In the genomic region with DNA sequence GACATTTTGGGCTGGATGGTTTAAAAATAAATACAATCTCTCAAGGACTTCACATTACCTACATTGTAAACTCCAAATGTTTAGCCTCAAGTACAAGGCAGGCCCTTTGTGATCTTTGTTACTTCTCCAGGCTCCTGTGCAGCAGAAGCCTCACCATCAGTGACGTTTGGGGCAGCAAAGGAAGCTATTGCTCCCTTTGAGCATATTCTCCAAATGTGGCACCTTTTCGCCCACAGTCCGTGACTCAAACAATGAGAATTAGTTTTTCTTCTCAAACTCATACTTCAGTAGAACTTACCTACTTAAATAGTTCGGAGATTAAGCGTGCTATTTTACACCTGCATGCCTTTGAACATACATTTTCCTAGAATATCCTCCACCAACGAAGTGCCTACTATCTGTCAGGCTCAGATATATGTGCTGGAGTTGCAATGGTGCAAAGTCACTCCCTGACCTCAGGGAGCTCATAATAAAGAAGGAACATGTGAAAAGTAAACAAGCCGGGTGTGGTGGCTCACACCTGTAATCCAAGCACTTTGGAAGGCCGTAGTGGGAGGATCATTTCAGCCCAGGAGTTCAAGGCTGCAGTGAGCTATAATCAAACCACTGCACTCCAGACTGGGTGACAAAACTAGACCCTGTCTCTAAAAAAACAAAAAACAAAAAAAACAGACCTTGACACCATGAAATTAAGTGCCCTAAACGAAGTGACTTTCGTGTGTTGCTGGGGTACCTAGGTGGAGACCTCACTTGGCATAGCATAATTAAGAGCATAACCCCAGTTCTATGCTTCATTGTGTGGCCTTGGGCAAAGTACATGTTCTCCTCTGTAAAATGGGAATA, we compare ENCODE assay signal across 2 cellular contexts.
TF ChIP-seq lines count a peak whose summit lies in the region.

No MANE protein-coding gene starts in this region.

TF ChIP-seq in GM12878, 131 proteins besides CTCF, POLR2A, EP300 and RAD21:
- TF ChIP-seq HCFC1 (IDR thresholded peaks at IDR 0.05; ENCODE audit: low read length): no peak
TF ChIP-seq in GM12878: peak in this region for 0.

TF ChIP-seq in HEK293T, 16 proteins besides CTCF, POLR2A, EP300 and RAD21:
- TF ChIP-seq CTBP1 (IDR thresholded peaks at IDR 0.05; ENCODE audit: borderline replicate concordance): no peak
